In the genomic region with DNA sequence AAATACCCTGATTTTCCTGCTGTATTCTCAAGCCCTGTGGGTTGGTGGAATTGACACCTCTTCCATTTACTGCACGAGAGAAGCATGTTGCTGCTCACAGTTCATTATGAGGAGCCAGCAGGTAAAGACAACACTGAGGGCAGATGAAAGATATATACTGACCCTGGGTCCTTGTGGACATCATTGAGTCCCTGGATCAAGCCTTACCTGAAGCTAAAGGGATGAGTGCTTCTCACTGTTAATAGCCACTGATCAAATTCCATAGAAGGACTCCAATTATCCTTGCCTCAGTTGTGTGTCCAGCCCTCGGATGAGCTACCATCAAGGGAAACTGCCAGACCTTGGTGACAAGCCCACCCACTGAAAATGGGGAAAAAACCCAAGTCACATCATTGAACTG, we compare ENCODE assay signal across 27 cellular contexts. TPM values are rescaled to one million over a fixed set of nuclear protein-coding genes. Genes with fewer than 3 reads are reported as not detected.
DNase-seq lines count a peak whose midpoint lies in the region; ATAC-seq, FAIRE-seq and TF ChIP-seq lines count a peak whose summit lies in the region.
"Had no signal": no experiment of that assay in that cellular context is flagged by ENCODE, and none has a peak within 500 bp of the region (broad histone marks: within the 10 kb centered on the region; RNA-seq: fewer than 3 reads in every experiment).

No MANE protein-coding gene starts in this region.

- DNase-seq in GM12878 (ENCODE audit: low read depth, low spot score) (no peak), NCI-H524 treated with DMSO at 0.1 percent for 48 hours (lab: John Stamatoyannopoulos, UW) (no peak)
- DNase-seq: C1 segment of cervical spinal cord; CD4-positive, alpha-beta memory T cell; COR-L47; DMS53; MV-4-11; NCI-H1105; NCI-H1436 treated with DMSO at 0.1 percent for 48 hours; NCI-H187 treated with DMSO at 0.1 percent for 48 hours; NCI-H2171 treated with DMSO at 0.1 percent for 48 hours; NCI-H345; NCI-H510A treated with DMSO at 0.1 percent for 48 hours; NCI-H774; NK-92 treated with Interleukin-12 subunit alpha and Interleukin-12 subunit beta, amount 100 ng/mL, for 24 hours; SHP77 treated with DMSO at 0.1 percent for 48 hours; T-helper 1 cell had no signal

- H3K36me3 ChIP-seq in BLaER1 treated with 17β-estradiol and CSF1 and Interleukin-3, amounts not matched to agents 10 nM and 100 nM = no peaks in the 10 kb centered on the region
- no peaks in the 10 kb centered on the region for H3K36me3 ChIP-seq in Loucy (ENCODE audit: insufficient read depth, low read length)
- H3K36me3 ChIP-seq in GM12878 (ENCODE audit: control insufficient read depth in 2 of 2, insufficient read depth in 2 of 2, low read length in 1 of 2) = no peaks in the 10 kb centered on the region

- BruUV-seq in GM12878 (replicated peaks; lab: Mats Ljungman, UMichigan) = no TSS peak

- H2AFZ ChIP-seq in Loucy (ENCODE audit: low read length) (0 out of 2 replicates have a peak overlapping the region, but pooled peaks have one; percentile 14), GM12878 (ENCODE audit: control insufficient read depth, low read depth, low read length) (no peak overlapping the region)

- no peak overlapping the region for H3K27ac ChIP-seq in BLaER1 treated with 17β-estradiol and CSF1 and Interleukin-3, amounts not matched to agents 10 nM and 100 nM
- no peak overlapping the region for H3K27ac ChIP-seq in GM12878 (ENCODE audit: control insufficient read depth, insufficient read depth)
- H3K27ac ChIP-seq: HL-60, RWPE1 had no signal

- RAD21 ChIA-PET in GM12878 (lab: Charles Lee; ENCODE audit: unreplicated experiment) = interaction anchor here (1.4 kb wide), 1 partner anchor 48 kb away, joined by 3 read pairs; the partner anchor contains the start of gene ADISSP

- TF ChIP-seq EP300 in GM12878 (IDR thresholded peaks at IDR 0.05; ENCODE audit: borderline replicate concordance in 1 of 2, control insufficient read depth in 1 of 2, low read depth in 2 of 2, low read length in 2 of 2) = no peak

- in situ Hi-C loops in GM12878 (cut with MboI) = no loop called here

- 0 out of 22 replicates have a peak, but pooled peaks cover 0 to 5% (median 0%) of the 10 kb centered on the region in 11 experiments for H3K9me3 ChIP-seq in BLaER1 treated with 17β-estradiol and CSF1 and Interleukin-3, amounts not matched to agents 10 nM and 100 nM (replicated peaks in 1 of 11)
- H3K9me3 ChIP-seq in Loucy (ENCODE audit: insufficient read depth, low read depth, low read length) = no peaks in the 10 kb centered on the region
- H3K9me3 ChIP-seq in GM12878 (replicated peaks; ENCODE audit: control insufficient read depth, insufficient read depth, low read length) = no peaks in the 10 kb centered on the region

- no peaks in the 10 kb centered on the region for H3K27me3 ChIP-seq in BLaER1 treated with 17β-estradiol and CSF1 and Interleukin-3, amounts not matched to agents 10 nM and 100 nM
- no peaks in the 10 kb centered on the region for H3K27me3 ChIP-seq in Loucy (ENCODE audit: insufficient read depth, low read length, poor library complexity, severe bottlenecking)
- H3K27me3 ChIP-seq in GM12878 (replicated peaks in 1 of 2; ENCODE audit: control insufficient read depth in 2 of 2, insufficient read depth in 2 of 2, low read length in 1 of 2) = no peaks in the 10 kb centered on the region

- ATAC-seq in GM12878 (no peak), HG03175 (IDR thresholded peaks at IDR 0.05; ENCODE audit: unreplicated experiment) (no peak)
- ATAC-seq: HCT116 had no signal

- H3K9me2 ChIP-seq in Loucy (replicated peaks; ENCODE audit: low read depth, low read length) = no peaks in the 10 kb centered on the region

- no peaks in the 10 kb centered on the region for H3F3A ChIP-seq in Loucy (ENCODE audit: low read depth)

- H3K9ac ChIP-seq in BLaER1 treated with 17β-estradiol and CSF1 and Interleukin-3, amounts not matched to agents 10 nM and 100 nM = no peak overlapping the region
- H3K9ac ChIP-seq in Loucy (ENCODE audit: low read depth, low read length, poor library complexity, severe bottlenecking) (no peak overlapping the region), GM12878 (ENCODE audit: control insufficient read depth, insufficient read depth, low read length) (no peak overlapping the region)

- CTCF ChIA-PET in GM12878 (lab: Yijun Ruan, JAX) = interaction anchor here (1.1 to 3.2 kb wide), 4 partner anchors 9 to 157 kb away, joined by 3 to 21 read pairs (median 5); no protein-coding TSS in a partner anchor

- TF ChIP-seq POLR2A in GM12878 (IDR thresholded peaks at IDR 0.05; ENCODE audit: low read depth, low read length) = no peak

- FAIRE-seq in GM12878 (lab: Jason Lieb, UNC) = peak; percentile 82
- FAIRE-seq: A204.1, G401.6 had no signal

- POLR2A ChIA-PET in GM12878 (lab: Charles Lee) = no interaction called here

- TF ChIP-seq RAD21 in GM12878 (IDR thresholded peaks at IDR 0.05; ENCODE audit: insufficient read depth, low read depth, low read length) = no peak

- 39% methylated on average over 2 of the region's 2 CpGs for WGBS in GM12878 (ENCODE audit: insufficient coverage, insufficient replicate concordance, low lambda C conversion rate, missing lambda C conversion rate)

- peak overlapping the region in 10 of 11 experiments; percentile 16 to 60 (median 44); a peak in 17 of 22 replicates for H3K4me2 ChIP-seq in BLaER1 treated with 17β-estradiol and CSF1 and Interleukin-3, amounts not matched to agents 10 nM and 100 nM
- no peak overlapping the region for H3K4me2 ChIP-seq in Loucy (ENCODE audit: low read depth, low read length, poor library complexity, severe bottlenecking)
- H3K4me2 ChIP-seq in GM12878 (ENCODE audit: control insufficient read depth, insufficient read depth) = no peak overlapping the region

- intact Hi-C loops in GM12878 (cut with micrococcal nuclease; ENCODE audit: unreplicated experiment) = no loop called here

- peaks cover 17 to 43% (median 26%) of the 10 kb centered on the region in 10 experiments for H3K4me1 ChIP-seq in BLaER1 treated with 17β-estradiol and CSF1 and Interleukin-3, amounts not matched to agents 10 nM and 100 nM
- H3K4me1 ChIP-seq in Loucy (ENCODE audit: insufficient read depth, low read length, poor library complexity, severe bottlenecking) (no peaks in the 10 kb centered on the region), GM12878 (ENCODE audit: control insufficient read depth, insufficient read depth, low read length) (peaks cover 15% of the 10 kb centered on the region)

- no peak overlapping the region for H3K4me3 ChIP-seq in BLaER1 treated with 17β-estradiol and CSF1 and Interleukin-3, amounts not matched to agents 10 nM and 100 nM
- H3K4me3 ChIP-seq in Loucy (ENCODE audit: low read length, poor library complexity, severe bottlenecking) = no peak overlapping the region
- H3K4me3 ChIP-seq in GM12878 = no peak overlapping the region

- no peaks in the 10 kb centered on the region for H4K20me1 ChIP-seq in BLaER1 treated with 17β-estradiol and CSF1 and Interleukin-3, amounts not matched to agents 10 nM and 100 nM
- no peaks in the 10 kb centered on the region for H4K20me1 ChIP-seq in Loucy (ENCODE audit: insufficient read depth, low read length, poor library complexity, severe bottlenecking)
- H4K20me1 ChIP-seq in GM12878 (ENCODE audit: control insufficient read depth, insufficient read depth) = no peaks in the 10 kb centered on the region

- TF ChIP-seq CTCF in Loucy (conservative IDR thresholded peaks at IDR 0.05; ENCODE audit: low read length) (no peak), GM12878 (IDR thresholded peaks at IDR 0.05 in 2 of 3, conservative IDR thresholded peaks at IDR 0.05 in 1 of 3; ENCODE audit: control insufficient read depth in 2 of 3, extremely low read depth in 1 of 3, insufficient read depth in 1 of 3, low read depth in 3 of 3, low read length in 3 of 3) (no peak)

- H3K79me2 ChIP-seq in Loucy (ENCODE audit: insufficient read depth, low read length) = no peaks in the 10 kb centered on the region
- H3K79me2 ChIP-seq in GM12878 (ENCODE audit: control insufficient read depth, insufficient read depth, low read length) = no peaks in the 10 kb centered on the region

- SMC1A ChIA-PET in GM12878 (lab: Charles Lee; ENCODE audit: uncharacterized antibody, unreplicated experiment) = no interaction called here

RNA-seq across cellular contexts. Expression of gene SIGLEC1, which starts 7.7 kb away (rescaled TPM):
- 0.06 TPM in 1 of 2 replicates, not detected in the other for total RNA-seq in GM12878 (2013; cell fraction: nucleolus; rRNA removed)
- not detected in 2 replicates for total RNA-seq in GM12878 (2014; rRNA removed)
- total RNA-seq in GM12878 (2014; rRNA removed; fragmentation: Illumina TruSeq; extraction: Trizol) = not detected in 2 replicates
- total RNA-seq in GM12878 (2021) = 0.05 TPM in 1 of 2 replicates, not detected in the other
- polyA plus RNA-seq in GM12878 (2011; ENCODE audit: low read depth) = not detected
- not detected in 2 replicates for polyA plus RNA-seq in GM12878 (2011; rRNA removed)
- polyA plus RNA-seq in GM12878 (2011; cell fraction: cytosol; rRNA removed) = not detected in 2 replicates
- 0.03 TPM in 1 of 2 replicates, not detected in the other for polyA plus RNA-seq in GM12878 (2011; cell fraction: nucleus; rRNA removed)
- not detected in 2 replicates for polyA plus RNA-seq in GM12878 (2012)
- not detected in 2 replicates for polyA plus RNA-seq in GM12878 (2014; fragmentation: Illumina TruSeq; extraction: Trizol)
- not detected for polyA plus RNA-seq in GM12878 (2014; fragmentation: Nextera tagmentation; extraction: Ambion mirVana)
- not detected in 2 replicates for polyA plus RNA-seq in GM12878 (2014; rRNA removed)
- not detected for polyA plus RNA-seq in GM12878 (2016; fragmentation: Nextera tagmentation; extraction: Ambion mirVana)
- polyA minus RNA-seq in GM12878 (2011; rRNA and poly(A)+ RNA removed) = not detected in 2 replicates
- not detected in 2 replicates for polyA minus RNA-seq in GM12878 (2011; cell fraction: cytosol; rRNA and poly(A)+ RNA removed)
- not detected in 2 replicates for polyA minus RNA-seq in GM12878 (2011; cell fraction: nucleus; rRNA and poly(A)+ RNA removed)
- total RNA-seq: H4 had no signal
- polyA plus RNA-seq: AG04450; CD4-positive, alpha-beta memory T cell had no signal

RNA-seq across cellular contexts. Expression of gene HSPA12B, which starts 12.4 kb away (rescaled TPM):
- not detected in 2 replicates for total RNA-seq in GM12878 (2013; cell fraction: nucleolus; rRNA removed)
- total RNA-seq in GM12878 (2014; rRNA removed) (not detected in 2 replicates), GM12878 (2014; rRNA removed; fragmentation: Illumina TruSeq; extraction: Trizol) (not detected in 2 replicates), GM12878 (2021) (not detected in 2 replicates)
- polyA plus RNA-seq in GM12878 (2011; ENCODE audit: low read depth) = not detected
- polyA plus RNA-seq in GM12878 (2011; rRNA removed) (not detected in 2 replicates), GM12878 (2014; fragmentation: Illumina TruSeq; extraction: Trizol) (not detected in 2 replicates), GM12878 (2014; fragmentation: Nextera tagmentation; extraction: Ambion mirVana) (not detected), GM12878 (2014; rRNA removed) (not detected in 2 replicates), GM12878 (2016; fragmentation: Nextera tagmentation; extraction: Ambion mirVana) (under 1 TPM in 1 of 2 experiments, not detected in 1; 0.08 TPM)
- polyA plus RNA-seq in GM12878 (2011; cell fraction: cytosol; rRNA removed) = not detected in 2 replicates
- polyA plus RNA-seq in GM12878 (2011; cell fraction: nucleus; rRNA removed) = not detected in 2 replicates
- 0.07 and 0.09 TPM in 2 replicates for polyA plus RNA-seq in GM12878 (2012)
- polyA minus RNA-seq in GM12878 (2011; rRNA and poly(A)+ RNA removed) = not detected in 2 replicates
- not detected in 2 replicates for polyA minus RNA-seq in GM12878 (2011; cell fraction: cytosol; rRNA and poly(A)+ RNA removed)
- polyA minus RNA-seq in GM12878 (2011; cell fraction: nucleus; rRNA and poly(A)+ RNA removed) = not detected in 2 replicates
- total RNA-seq: CD4-positive, alpha-beta memory T cell had no signal

RNA-seq across cellular contexts. Expression of gene ADAM33, which starts 38.3 kb away (rescaled TPM):
- not detected in 2 replicates for total RNA-seq in GM12878 (2013; cell fraction: nucleolus; rRNA removed)
- not detected in 2 replicates for total RNA-seq in GM12878 (2014; rRNA removed)
- not detected in 2 replicates for total RNA-seq in GM12878 (2014; rRNA removed; fragmentation: Illumina TruSeq; extraction: Trizol)
- not detected in 2 replicates for total RNA-seq in GM12878 (2021)
- not detected for polyA plus RNA-seq in GM12878 (2011; ENCODE audit: low read depth)
- polyA plus RNA-seq in GM12878 (2011; rRNA removed) = not detected in 2 replicates
- polyA plus RNA-seq in GM12878 (2011; cell fraction: cytosol; rRNA removed) = not detected in 2 replicates
- polyA plus RNA-seq in GM12878 (2011; cell fraction: nucleus; rRNA removed) = not detected in 2 replicates
- polyA plus RNA-seq in GM12878 (2012) = 0.04 TPM in 1 of 2 replicates, not detected in the other
- polyA plus RNA-seq in GM12878 (2014; fragmentation: Illumina TruSeq; extraction: Trizol) = not detected in 2 replicates
- polyA plus RNA-seq in GM12878 (2014; fragmentation: Nextera tagmentation; extraction: Ambion mirVana) = not detected
- polyA plus RNA-seq in GM12878 (2014; rRNA removed) = not detected in 2 replicates
- polyA plus RNA-seq in GM12878 (2016; fragmentation: Nextera tagmentation; extraction: Ambion mirVana) = not detected
- not detected in 2 replicates for polyA minus RNA-seq in GM12878 (2011; rRNA and poly(A)+ RNA removed)
- polyA minus RNA-seq in GM12878 (2011; cell fraction: cytosol; rRNA and poly(A)+ RNA removed) = not detected in 2 replicates
- not detected in 2 replicates for polyA minus RNA-seq in GM12878 (2011; cell fraction: nucleus; rRNA and poly(A)+ RNA removed)
- total RNA-seq: CD4-positive, alpha-beta memory T cell; H4 had no signal
- polyA plus RNA-seq: CD4-positive, alpha-beta memory T cell had no signal

RNA-seq across cellular contexts. Expression of gene ADISSP, which starts 47.5 kb away (rescaled TPM):
- 2.7 and 3.8 TPM in 2 replicates for total RNA-seq in GM12878 (2013; cell fraction: nucleolus; rRNA removed)
- 59.2 and 64.5 TPM in 2 replicates for total RNA-seq in GM12878 (2014; rRNA removed)
- 25.2 and 27.1 TPM in 2 replicates for total RNA-seq in GM12878 (2014; rRNA removed; fragmentation: Illumina TruSeq; extraction: Trizol)
- total RNA-seq in GM12878 (2021) = 65.9 and 67.5 TPM in 2 replicates
- 5.7 TPM for polyA plus RNA-seq in GM12878 (2011; ENCODE audit: low read depth)
- 6.9 and 22.6 TPM in 2 replicates for polyA plus RNA-seq in GM12878 (2011; rRNA removed)
- 42.5 and 66.1 TPM in 2 replicates for polyA plus RNA-seq in GM12878 (2011; cell fraction: cytosol; rRNA removed)
- 25.9 and 34.8 TPM in 2 replicates for polyA plus RNA-seq in GM12878 (2011; cell fraction: nucleus; rRNA removed)
- polyA plus RNA-seq in GM12878 (2012) = 22.4 and 26.6 TPM in 2 replicates
- polyA plus RNA-seq in GM12878 (2014; fragmentation: Illumina TruSeq; extraction: Trizol) = 2.3 and 17.5 TPM in 2 replicates
- polyA plus RNA-seq in GM12878 (2014; fragmentation: Nextera tagmentation; extraction: Ambion mirVana) = 1 to 10 TPM in 1 of 2 experiments, under 1 TPM in 1; 0.80 to 7.6 TPM
- polyA plus RNA-seq in GM12878 (2014; rRNA removed) = 50.2 and 62.0 TPM in 2 replicates
- 10 to 100 TPM; 90.8 to 96.3 TPM for polyA plus RNA-seq in GM12878 (2016; fragmentation: Nextera tagmentation; extraction: Ambion mirVana)
- 16.0 and 29.6 TPM in 2 replicates for polyA minus RNA-seq in GM12878 (2011; rRNA and poly(A)+ RNA removed)
- polyA minus RNA-seq in GM12878 (2011; cell fraction: cytosol; rRNA and poly(A)+ RNA removed) = 16.8 and 25.3 TPM in 2 replicates
- polyA minus RNA-seq in GM12878 (2011; cell fraction: nucleus; rRNA and poly(A)+ RNA removed) = 6.3 and 9.6 TPM in 2 replicates

RNA-seq across cellular contexts. Expression of gene GFRA4, which starts 56.9 kb away (rescaled TPM):
- total RNA-seq in GM12878 (2013; cell fraction: nucleolus; rRNA removed) = not detected in 2 replicates
- total RNA-seq in GM12878 (2014; rRNA removed) = not detected in 2 replicates
- total RNA-seq in GM12878 (2014; rRNA removed; fragmentation: Illumina TruSeq; extraction: Trizol) = not detected in 2 replicates
- not detected in 2 replicates for total RNA-seq in GM12878 (2021)
- polyA plus RNA-seq in GM12878 (2011; ENCODE audit: low read depth) = not detected
- polyA plus RNA-seq in GM12878 (2011; rRNA removed) = not detected in 2 replicates
- polyA plus RNA-seq in GM12878 (2011; cell fraction: cytosol; rRNA removed) = not detected in 2 replicates
- not detected in 2 replicates for polyA plus RNA-seq in GM12878 (2011; cell fraction: nucleus; rRNA removed)
- polyA plus RNA-seq in GM12878 (2012) = not detected in 2 replicates
- 0.04 TPM in 1 of 2 replicates, not detected in the other for polyA plus RNA-seq in GM12878 (2014; fragmentation: Illumina TruSeq; extraction: Trizol)
- polyA plus RNA-seq in GM12878 (2014; fragmentation: Nextera tagmentation; extraction: Ambion mirVana) = not detected
- polyA plus RNA-seq in GM12878 (2014; rRNA removed) = not detected in 2 replicates
- polyA plus RNA-seq in GM12878 (2016; fragmentation: Nextera tagmentation; extraction: Ambion mirVana) = not detected
- polyA minus RNA-seq in GM12878 (2011; rRNA and poly(A)+ RNA removed) = not detected in 2 replicates
- polyA minus RNA-seq in GM12878 (2011; cell fraction: cytosol; rRNA and poly(A)+ RNA removed) = not detected in 2 replicates
- polyA minus RNA-seq in GM12878 (2011; cell fraction: nucleus; rRNA and poly(A)+ RNA removed) = not detected in 2 replicates
- total RNA-seq: CD4-positive, alpha-beta memory T cell; H4 had no signal
- polyA plus RNA-seq: AG04450; CD4-positive, alpha-beta memory T cell had no signal

Comparison
In these comparisons a context has a peak if more than half of its experiments do, and no peak if none do; other contexts are left out.
1. H3K4me2 ChIP-seq: peak in BLaER1 treated with 17β-estradiol and CSF1 and Interleukin-3, amounts not matched to agents 10 nM and 100 nM (10 of 11); none in Loucy (single experiment) and GM12878 (single experiment).